Comparison of ENCODE assay signal across 1 cellular context in the genomic region with DNA sequence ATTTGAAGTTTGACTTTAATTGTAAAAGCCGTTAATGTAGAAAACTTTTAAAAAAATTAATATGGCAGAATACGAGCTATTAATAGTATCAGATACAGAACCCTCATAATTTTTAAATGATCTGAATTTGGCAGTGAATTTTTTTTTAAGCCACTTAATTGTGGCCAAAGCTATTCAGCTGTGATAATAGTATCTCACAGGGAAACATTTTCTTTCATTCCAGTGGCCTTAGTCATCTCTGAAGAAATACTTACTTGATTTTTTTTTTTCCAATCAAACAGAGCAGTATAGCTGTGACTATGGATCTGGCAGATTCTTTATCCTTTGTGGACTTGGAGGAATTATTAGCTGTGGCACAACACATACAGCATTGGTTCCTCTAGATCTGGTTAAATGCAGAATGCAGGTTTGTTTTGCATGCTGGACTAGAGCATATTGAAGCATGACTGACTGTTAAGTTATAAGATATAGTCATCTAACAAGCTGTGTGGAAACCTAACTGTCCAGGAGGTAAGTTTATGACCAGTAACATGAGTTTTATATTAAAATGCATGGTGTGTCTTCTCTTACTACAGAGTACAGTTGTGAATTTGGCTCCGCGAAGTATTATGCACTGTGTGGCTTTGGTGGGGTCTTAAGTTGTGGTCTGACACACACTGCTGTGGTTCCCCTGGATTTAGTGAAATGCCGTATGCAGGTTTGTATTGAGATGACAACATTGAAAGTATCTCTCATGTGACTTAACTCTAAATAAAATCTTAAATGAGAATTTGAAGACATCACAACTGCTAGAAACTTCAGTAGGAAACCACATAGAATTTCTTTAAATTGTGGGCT.
TF ChIP-seq lines count a peak whose summit lies in the region.

No MANE protein-coding gene starts in this region.

TF ChIP-seq in H1, 55 proteins besides CTCF, POLR2A, EP300 and RAD21:
- TF ChIP-seq HDAC6 (IDR thresholded peaks at IDR 0.05; ENCODE audit: low read depth, low read length) (no peak), CEBPB (IDR thresholded peaks at IDR 0.05; ENCODE audit: low read depth, low read length) (no peak), EZH2 (IDR thresholded peaks at IDR 0.05; ENCODE audit: low read depth, low read length, severe bottlenecking) (no peak), SUZ12 (IDR thresholded peaks at IDR 0.05; ENCODE audit: low read length) (no peak), CHD1 (IDR thresholded peaks at IDR 0.05; ENCODE audit: low read depth, low read length) (no peak), SIRT6 (IDR thresholded peaks at IDR 0.05; ENCODE audit: low read length) (no peak), YY1 (IDR thresholded peaks at IDR 0.05; ENCODE audit: low read depth, low read length) (no peak)
- TF ChIP-seq, protein P1, sequence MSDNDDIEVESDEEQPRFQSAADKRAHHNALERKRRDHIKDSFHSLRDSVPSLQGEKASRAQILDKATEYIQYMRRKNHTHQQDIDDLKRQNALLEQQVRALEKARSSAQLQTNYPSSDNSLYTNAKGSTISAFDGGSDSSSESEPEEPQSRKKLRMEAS (IDR thresholded peaks at IDR 0.05), result no peak
- TF ChIP-seq, protein P2, sequence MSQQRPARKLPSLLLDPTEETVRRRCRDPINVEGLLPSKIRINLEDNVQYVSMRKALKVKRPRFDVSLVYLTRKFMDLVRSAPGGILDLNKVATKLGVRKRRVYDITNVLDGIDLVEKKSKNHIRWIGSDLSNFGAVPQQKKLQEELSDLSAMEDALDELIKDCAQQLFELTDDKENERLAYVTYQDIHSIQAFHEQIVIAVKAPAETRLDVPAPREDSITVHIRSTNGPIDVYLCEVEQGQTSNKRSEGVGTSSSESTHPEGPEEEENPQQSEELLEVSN (IDR thresholded peaks at IDR 0.05), result no peak
